Comparison of ENCODE assay signal across 18 cellular contexts in the genomic region with DNA sequence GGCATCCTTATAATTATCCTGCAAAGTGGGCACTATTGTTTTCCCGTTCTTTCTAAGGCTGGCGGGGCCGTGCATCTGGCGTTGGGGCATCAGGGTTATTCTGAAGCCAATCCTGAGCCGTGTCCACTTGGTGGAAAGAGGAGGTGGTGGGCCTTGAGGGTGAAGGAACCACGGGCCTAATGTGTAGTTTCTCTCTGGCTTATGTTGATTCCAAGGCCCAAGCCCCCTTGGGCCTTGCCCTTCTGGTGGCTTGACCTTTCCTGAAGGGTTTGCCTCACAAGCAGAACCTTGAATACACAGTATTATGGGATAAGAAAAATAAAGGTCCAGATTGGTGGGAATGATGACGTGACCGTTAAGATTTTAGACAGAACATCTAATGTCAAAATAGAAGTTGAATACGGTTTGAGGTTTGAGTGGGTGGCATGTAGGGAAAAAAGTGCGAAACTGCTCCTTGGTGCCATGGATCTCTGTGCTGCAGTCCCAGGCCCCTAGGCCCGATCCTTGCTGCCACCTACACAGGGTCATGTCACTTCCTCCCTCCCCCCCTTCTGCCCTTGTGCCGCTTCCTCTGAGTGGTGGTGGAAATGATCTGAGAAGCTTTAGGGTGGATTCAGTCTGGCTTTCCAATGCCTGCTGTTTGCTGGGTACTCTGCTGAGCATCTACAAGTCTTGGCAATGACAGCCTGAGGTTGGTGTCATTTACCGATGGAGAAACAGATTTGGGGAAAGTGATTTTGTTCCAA.
DNase-seq lines count a peak whose midpoint lies in the region; ATAC-seq and TF ChIP-seq lines count a peak whose summit lies in the region.
"Had no signal": no experiment of that assay in that cellular context is flagged by ENCODE, and none has a peak within 500 bp of the region (broad histone marks: within the 10 kb centered on the region; RNA-seq: fewer than 3 reads in every experiment).

No MANE protein-coding gene starts in this region.

- H3K4me1 ChIP-seq in testis = no peaks in the 10 kb centered on the region
- H3K4me1 ChIP-seq: SJCRH30 had no signal

- H3K36me3 ChIP-seq in testis (ENCODE audit: low read depth, missing control alignments) = no peaks in the 10 kb centered on the region

- CTCF ChIA-PET in activated naive CD4-positive, alpha-beta T cell treated with anti-CD3 and anti-CD28 coated beads for 36 hours (lab: Charles Lee) = no interaction called here

- no peaks in the 10 kb centered on the region for H3K9me3 ChIP-seq in testis
- H3K9me3 ChIP-seq: SJCRH30, stomach had no signal

- DNase-seq in activated naive CD4-positive, alpha-beta T cell treated with anti-CD3 and anti-CD28 coated beads for 36 hours = no peak
- no peak for DNase-seq in activated naive CD4-positive, alpha-beta T cell treated with Interleukin-2 at 50 U/mL for 16 hours
- DNase-seq in NCI-H82 treated with DMSO at 0.1 percent for 48 hours (lab: John Stamatoyannopoulos, UW; ENCODE audit: unreplicated experiment) (peak; percentile 26), dorsolateral prefrontal cortex (no peak), head of caudate nucleus (no peak), testis (no peak), MV-4-11 (lab: John Stamatoyannopoulos, UW) (no peak)
- no peak for DNase-seq in stimulated activated naive CD8-positive, alpha-beta T cell treated with anti-CD3 and anti-CD28 coated beads, Interleukin-15, amount 100 ng/mL, for 72 hours
- DNase-seq: activated effector memory CD4-positive, alpha-beta T cell treated with anti-CD3 and anti-CD28 coated beads, Interleukin-2, amount 50 U/mL, for 16 hours; HFFc6; hippocampal formation; kidney; NCI-H1694; SJCRH30; stomach had no signal

- TF ChIP-seq POLR2A in testis (IDR thresholded peaks at IDR 0.05) = no peak

- intact Hi-C loops in activated naive CD4-positive, alpha-beta T cell treated with anti-CD3 and anti-CD28 coated beads for 36 hours (cut with micrococcal nuclease) = loop anchor here (5.0 kb wide), 2 partner anchors 38 to 58 kb away; no protein-coding TSS in a partner anchor
- intact Hi-C loops in dorsolateral prefrontal cortex (cut with DNase I) (no loop called here), head of caudate nucleus (cut with DNase I) (no loop called here), testis (cut with DNase I; ENCODE audit: low total_unique reads) (no loop called here)

- peaks cover 19% of the 10 kb centered on the region for H3K36me3 Mint-ChIP-seq in activated naive CD4-positive, alpha-beta T cell treated with anti-CD3 and anti-CD28 coated beads for 36 hours (ENCODE audit: low read depth)

- ATAC-seq in stimulated activated naive CD8-positive, alpha-beta T cell treated with anti-CD3 and anti-CD28 coated beads, Interleukin-15, amount 100 ng/mL, for 72 hours = peak; percentile 48
- ATAC-seq: K562 had no signal

- peak overlapping the region in 52 of 59 donors; percentile 0 to 83 (median 64) for H3K27ac ChIP-seq in dorsolateral prefrontal cortex
- no peak overlapping the region for H3K27ac ChIP-seq in testis
- H3K27ac ChIP-seq: C4-2B, SJCRH30, stomach had no signal

- no peak for TF ChIP-seq CTCF in dorsolateral prefrontal cortex (IDR thresholded peaks at IDR 0.05 in 54 of 56, conservative IDR thresholded peaks at IDR 0.05 in 2 of 56; ENCODE audit: low read depth in 1 of 56, partially characterized antibody in 56 of 56)
- TF ChIP-seq CTCF in testis (IDR thresholded peaks at IDR 0.05) = no peak

- H3K4me3 Mint-ChIP-seq in activated naive CD4-positive, alpha-beta T cell treated with anti-CD3 and anti-CD28 coated beads for 36 hours = no peak overlapping the region
- H3K4me3 Mint-ChIP-seq in stimulated activated naive CD8-positive, alpha-beta T cell treated with anti-CD3 and anti-CD28 coated beads, Interleukin-15, amount 100 ng/mL, for 72 hours = no peak overlapping the region
- H3K4me3 Mint-ChIP-seq: HFFc6; T-helper 2 cell treated with Interferon-gamma antibody and Interleukin-4, amounts not matched to agents 5 μg/mL and 100 μg/mL, for 36 hours had no signal

- H3K4me3 ChIP-seq in dorsolateral prefrontal cortex (no peak overlapping the region), testis (no peak overlapping the region)
- H3K4me3 ChIP-seq: K562, SJCRH30, stomach had no signal

- H3K9me3 Mint-ChIP-seq in activated naive CD4-positive, alpha-beta T cell treated with anti-CD3 and anti-CD28 coated beads for 36 hours = no peaks in the 10 kb centered on the region
- no peaks in the 10 kb centered on the region for H3K9me3 Mint-ChIP-seq in stimulated activated naive CD8-positive, alpha-beta T cell treated with anti-CD3 and anti-CD28 coated beads, Interleukin-15, amount 100 ng/mL, for 72 hours
- H3K9me3 Mint-ChIP-seq: HFFc6; T-helper 2 cell treated with Interferon-gamma antibody and Interleukin-4, amounts not matched to agents 5 μg/mL and 100 μg/mL, for 36 hours had no signal

- H3K27me3 Mint-ChIP-seq in activated naive CD4-positive, alpha-beta T cell treated with anti-CD3 and anti-CD28 coated beads for 36 hours (ENCODE audit: low read depth) = no peaks in the 10 kb centered on the region
- no peaks in the 10 kb centered on the region for H3K27me3 Mint-ChIP-seq in stimulated activated naive CD8-positive, alpha-beta T cell treated with anti-CD3 and anti-CD28 coated beads, Interleukin-15, amount 100 ng/mL, for 72 hours

- H3K4me1 Mint-ChIP-seq in activated naive CD4-positive, alpha-beta T cell treated with anti-CD3 and anti-CD28 coated beads for 36 hours (ENCODE audit: low read depth) = peaks cover 65% of the 10 kb centered on the region
- H3K4me1 Mint-ChIP-seq in stimulated activated naive CD8-positive, alpha-beta T cell treated with anti-CD3 and anti-CD28 coated beads, Interleukin-15, amount 100 ng/mL, for 72 hours = peaks cover 69% of the 10 kb centered on the region

- H3K27me3 ChIP-seq in dorsolateral prefrontal cortex = no peaks in the 10 kb centered on the region
- H3K27me3 ChIP-seq in testis = no peaks in the 10 kb centered on the region
- H3K27me3 ChIP-seq: SJCRH30, stomach had no signal

- WGBS in testis, 2 donors = 89 to 92% methylated on average over 13 of the region's 13 CpGs

- H3K27ac Mint-ChIP-seq in activated naive CD4-positive, alpha-beta T cell treated with anti-CD3 and anti-CD28 coated beads for 36 hours = peak overlapping the region; percentile 18
- H3K27ac Mint-ChIP-seq in stimulated activated naive CD8-positive, alpha-beta T cell treated with anti-CD3 and anti-CD28 coated beads, Interleukin-15, amount 100 ng/mL, for 72 hours = peak overlapping the region; percentile 3 to 60
- H3K27ac Mint-ChIP-seq: HFFc6; T-helper 2 cell treated with Interferon-gamma antibody and Interleukin-4, amounts not matched to agents 5 μg/mL and 100 μg/mL, for 36 hours had no signal

Comparison
In these comparisons a context has a peak if more than half of its experiments do, and no peak if none do; other contexts are left out.
1. H3K27ac ChIP-seq: peak in dorsolateral prefrontal cortex (52 of 59); none in testis (0 of 2).